Comparison of ENCODE assay signal across 8 cellular contexts in the genomic region with DNA sequence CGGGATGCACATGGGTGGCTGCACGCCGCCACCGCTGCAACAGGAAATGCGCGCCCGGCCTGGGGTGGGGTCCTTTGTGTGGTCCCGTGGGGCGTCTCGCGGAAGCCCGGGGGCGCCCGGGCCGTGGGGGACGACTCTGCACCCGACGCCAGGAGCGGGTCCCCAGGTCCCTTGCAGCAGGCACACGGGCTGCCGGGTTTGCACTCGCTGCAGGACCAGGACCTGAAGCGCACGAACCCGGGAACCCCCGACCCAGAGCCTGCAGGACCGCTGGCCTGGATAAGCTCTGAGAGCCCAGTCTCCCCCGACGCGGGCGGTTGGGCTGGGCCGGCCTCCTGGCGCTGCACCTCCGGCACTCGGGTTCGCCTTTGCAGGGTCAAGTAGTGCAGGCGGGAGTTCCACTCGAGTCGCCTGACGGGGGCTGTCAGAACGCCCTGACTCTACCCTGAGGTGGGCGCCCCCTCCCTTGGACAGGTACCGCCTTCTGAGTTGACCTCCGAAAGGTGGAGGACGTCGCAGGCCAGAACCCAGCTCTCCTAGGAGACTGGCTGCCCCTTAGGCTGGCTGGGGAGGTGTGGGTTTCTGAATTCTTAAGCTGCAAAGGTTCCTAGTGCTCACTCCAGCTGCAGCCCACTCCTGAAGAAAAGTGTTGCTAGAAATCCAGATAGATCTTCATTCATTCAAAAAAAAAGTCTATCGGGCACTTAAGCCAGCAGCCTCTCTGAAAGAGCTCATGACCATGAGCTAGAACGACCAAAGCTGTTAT.
DNase-seq lines count a peak whose midpoint lies in the region; ATAC-seq and TF ChIP-seq lines count a peak whose summit lies in the region.

No MANE protein-coding gene starts in this region.

- peaks cover 17% of the 10 kb centered on the region for H3K4me1 Mint-ChIP-seq in mesothelial cell of epicardium

- no peak for TF ChIP-seq POLR2A in NB4 (IDR thresholded peaks at IDR 0.05; ENCODE audit: extremely low read depth, insufficient read length)

- H3K4me1 ChIP-seq in BE2C (peaks cover 4% of the 10 kb centered on the region; the same call in 1 of the 2 replicates), aorta (ENCODE audit: control insufficient read depth in 1 of 2, insufficient read depth in 2 of 2, low read length in 2 of 2) (no peaks in the 10 kb centered on the region)

- H3K27ac Mint-ChIP-seq in mesothelial cell of epicardium = no peak overlapping the region

- no peaks in the 10 kb centered on the region for H3K9me3 ChIP-seq in BE2C
- no peaks in the 10 kb centered on the region for H3K9me3 ChIP-seq in aorta (ENCODE audit: control insufficient read depth, low read length)

- TF ChIP-seq CTCF in BE2C (IDR thresholded peaks at IDR 0.05; ENCODE audit: low read depth, low read length) (no peak), NB4 (IDR thresholded peaks at IDR 0.05; ENCODE audit: low read depth, low read length) (no peak), mesothelial cell of epicardium (IDR thresholded peaks at IDR 0.05; ENCODE audit: unreplicated experiment) (no peak)

- H3K36me3 ChIP-seq in BE2C (no peaks in the 10 kb centered on the region; the same call in 1 of the 2 replicates), aorta (ENCODE audit: control insufficient read depth in 1 of 2, insufficient read depth in 2 of 2, low read length in 1 of 2) (no peaks in the 10 kb centered on the region)

- H3K27me3 ChIP-seq in BE2C = no peaks in the 10 kb centered on the region
- no peaks in the 10 kb centered on the region for H3K27me3 ChIP-seq in aorta (ENCODE audit: control insufficient read depth in 1 of 2, insufficient read depth in 2 of 2, low read length in 1 of 2)

- no peaks in the 10 kb centered on the region for H3K9me3 Mint-ChIP-seq in mesothelial cell of epicardium

- peak overlapping the region; percentile 55 for H3K4me3 Mint-ChIP-seq in mesothelial cell of epicardium

- H3K4me3 ChIP-seq in BE2C (ENCODE audit: low read depth, low read length) (peak overlapping the region; percentile 70), NB4 (ENCODE audit: low read depth, low read length) (peak overlapping the region; percentile 54), aorta (ENCODE audit: low read length in 2 of 2) (peak overlapping the region; percentile 19 to 29)

- H3K27ac ChIP-seq in aorta (ENCODE audit: low read depth in 1 of 2, low read length in 2 of 2) = no peak overlapping the region

- WGBS in aorta, 2 donors = 5% methylated on average over 47 to 48 of the region's 48 CpGs

- no peaks in the 10 kb centered on the region for H3K36me3 Mint-ChIP-seq in mesothelial cell of epicardium

- ATAC-seq in GM19043 (IDR thresholded peaks at IDR 0.05; ENCODE audit: low read depth, unreplicated experiment) (peak; percentile 2), aorta (ENCODE audit: low FRiP score) (peak; percentile 43)

- intact Hi-C loops in aorta (cut with DNase I) = no loop called here

- DNase-seq in BE2C = no peak
- DNase-seq in NB4 (ENCODE audit: low read depth) = no peak
- peak; percentile 46 for DNase-seq in dermis blood vessel endothelial cell
- no peak for DNase-seq in mesothelial cell of epicardium (ENCODE audit: low spot score in 2 of 2, unreplicated experiment in 2 of 2)
- DNase-seq in aorta = peak; percentile 76 to 87
- no peak for DNase-seq in HK-2 (ENCODE audit: unreplicated experiment)
- no peak for DNase-seq in SW 1271 (lab: John Stamatoyannopoulos, UW)

- no peaks in the 10 kb centered on the region for H3K27me3 Mint-ChIP-seq in mesothelial cell of epicardium (ENCODE audit: low read depth)

Comparison
In these comparisons a context has a peak if more than half of its experiments do, and no peak if none do; other contexts are left out.
1. DNase-seq: peak in dermis blood vessel endothelial cell (single experiment) and aorta (2 of 2); none in BE2C (single experiment), NB4 (single experiment), mesothelial cell of epicardium (0 of 2), HK-2 (single experiment) and SW 1271 (0 of 2).
2. Peak in every context shown above with its lines, with median percentiles within 50 percentile points of each other: H3K4me3 ChIP-seq.